ENCODE assay signal across 8 cellular contexts in the genomic region with DNA sequence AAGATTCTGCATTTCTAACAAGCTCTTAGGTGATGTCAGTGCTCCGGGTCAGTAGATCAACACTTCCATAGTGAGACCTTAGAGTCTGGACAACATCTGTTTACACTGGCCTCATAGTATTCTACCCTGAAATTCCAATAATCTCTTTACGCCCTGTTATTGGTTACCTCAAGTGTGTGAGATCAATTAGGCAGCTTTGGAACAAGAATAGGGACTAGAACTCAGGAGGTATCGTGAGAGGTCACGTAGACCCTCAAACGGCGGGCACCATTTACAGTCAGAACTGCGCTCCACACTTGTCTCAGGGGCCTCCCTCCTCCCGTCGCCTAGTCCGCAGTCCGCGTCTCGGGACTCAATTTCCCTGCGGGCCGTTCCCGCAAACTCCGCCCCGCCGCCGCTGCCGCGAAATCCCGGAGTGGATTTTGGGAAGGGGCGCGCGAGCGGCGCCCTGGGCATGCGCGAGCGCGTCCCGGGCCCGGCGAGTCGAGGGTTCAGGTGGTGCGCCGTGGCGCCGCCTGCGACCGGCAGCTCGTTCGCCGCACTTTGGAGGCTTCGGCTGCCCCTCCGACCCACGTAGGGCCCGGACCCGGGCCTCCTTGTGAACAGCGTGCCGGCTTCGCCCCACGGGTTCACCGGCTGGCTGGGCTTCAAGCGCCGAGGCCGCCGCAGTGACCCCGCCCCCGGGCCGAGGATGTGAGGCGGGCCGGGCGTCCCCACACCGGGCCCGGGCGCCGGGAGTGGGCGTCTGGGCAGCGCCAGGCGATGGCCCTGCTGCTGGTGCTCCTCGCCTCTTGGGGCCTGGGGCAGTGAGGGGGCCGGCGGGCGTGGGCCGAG. TPM values are rescaled to one million over a fixed set of nuclear protein-coding genes. Genes with fewer than 3 reads are reported as not detected.
DNase-seq lines count a peak whose midpoint lies in the region; ATAC-seq lines count a peak whose summit lies in the region.

PLEKHA8 (plus strand) TSS at position 498 of the 834 bp plus-strand sequence. CDS start 351 bp downstream, outside the sequence.

- intact Hi-C loops in left colon (cut with DNase I, micrococcal nuclease), result no loop called here

- H3K27ac ChIP-seq in cingulate gyrus (ENCODE audit: low read depth, low read length), result peak within 1 kb of the TSS; percentile 76

- ATAC-seq in GM19023 (IDR thresholded peaks at IDR 0.05; ENCODE audit: unreplicated experiment) (peak; percentile 45), HG03175 (IDR thresholded peaks at IDR 0.05; ENCODE audit: unreplicated experiment) (peak; percentile 41), left colon (peak; percentile 65)

- DNase-seq in AML-193 (lab: John Stamatoyannopoulos, UW), result peak; percentile 60 to 65
- peak; percentile 53 for DNase-seq in NCI-H2227 treated with DMSO at 0.1 percent for 48 hours (lab: John Stamatoyannopoulos, UW)
- DNase-seq in activated CD4-positive, alpha-beta T cell treated with anti-CD3 and anti-CD28 coated beads for 48 hours, result peak; percentile 90
- DNase-seq in left colon, result peak; percentile 88 to 89
- peak; percentile 66 to 84 (median 84) for DNase-seq in stimulated activated CD4-positive, alpha-beta T cell treated with anti-CD3 and anti-CD28 coated beads, Interleukin-1b, Interleukin-23, amount 100 ng/mL, for 24 hours (ENCODE audit: low read depth in 4 of 4, low spot score in 1 of 4)

RNA-seq across cellular contexts. Expression of gene PLEKHA8, which starts in this region (rescaled TPM):
- total RNA-seq in left colon, result 10 to 100 TPM; 12.4 to 13.6 TPM

Comparison
In these comparisons a context has a peak if more than half of its experiments do, and no peak if none do; other contexts are left out.
1. Peak in every context shown above with its lines: DNase-seq, ATAC-seq and H3K27ac ChIP-seq.